ENCODE assay signal across 22 cellular contexts in the genomic region with DNA sequence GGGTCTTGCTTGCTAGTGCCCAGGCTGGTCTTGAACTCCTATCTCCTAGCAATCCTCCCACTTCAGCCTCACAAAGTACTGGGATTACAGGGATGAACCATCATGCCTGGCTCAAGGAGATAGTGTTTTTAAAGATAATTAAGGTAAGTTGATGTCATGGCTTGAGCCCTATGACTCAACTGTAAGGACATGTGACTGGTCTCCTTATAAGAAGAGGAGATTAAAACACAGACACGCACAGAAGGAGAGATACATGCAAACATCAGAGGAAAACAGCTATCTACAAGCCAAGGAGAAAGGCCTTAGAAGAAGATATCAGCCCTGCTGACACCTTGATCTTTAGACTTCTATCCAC.
"Had no signal": no experiment of that assay in that cellular context is flagged by ENCODE, and none has a peak within 500 bp of the region (broad histone marks: within the 10 kb centered on the region; RNA-seq: fewer than 3 reads in every experiment).

No MANE protein-coding gene starts in this region.

- DNase-seq: activated CD4-positive, alpha-beta memory T cell treated with anti-CD3 and anti-CD28 coated beads, Interleukin-2, amount 10 ng/mL, durations not matched to agents 7 days and 5 days; activated CD4-positive, alpha-beta T cell treated with anti-CD3 and anti-CD28 coated beads, Interleukin-2, amount 10 ng/mL, durations not matched to agents 7 days and 5 days; activated CD4-positive, CD25-positive, alpha-beta regulatory T cell; activated gamma-delta T cell treated with Interleukin-2 at 50 U/mL for 16 hours; activated naive CD4-positive, alpha-beta T cell treated with anti-CD3 and anti-CD28 coated beads, Interleukin-2, amount 10 ng/mL, durations not matched to agents 7 days and 5 days; activated naive CD8-positive, alpha-beta T cell treated with anti-CD3 and anti-CD28 coated beads for 36 hours; activated T-cell treated with anti-CD3 and anti-CD28 coated beads, Interleukin-2, amount 50 U/mL, for 72 hours; anterior cingulate cortex; body of pancreas; central memory CD4-positive, alpha-beta T cell; Kasumi-1; NCI-H1048; NCI-H146; NCI-H187 treated with DMSO at 0.1 percent for 48 hours; NCI-H2081 treated with DMSO at 0.1 percent for 48 hours; NCI-H446; NCI-H524; PC-3; SIG-M5; T-helper 2 cell; T1000 had no signal

- ATAC-seq: activated T-cell treated with anti-CD3 and anti-CD28 coated beads, Interleukin-2, amount 50 U/mL, for 72 hours; body of pancreas; PC-3 had no signal

- H3K27ac ChIP-seq: body of pancreas, VCaP had no signal
